1 cellular context compared by ENCODE assay signal in genomic region chr21:26845750-26846035, GRCh38.
A peak's percentile ranks its signal among the peaks of the same experiment; 100 is the strongest.
TF ChIP-seq lines count a peak whose summit lies in the region.

No MANE protein-coding gene starts in this region.

TF ChIP-seq in H1, 55 proteins besides CTCF, POLR2A, EP300 and RAD21 (continued from another document):
- no peak for TF ChIP-seq TAF7 (optimal IDR thresholded peaks at IDR 0.05; ENCODE audit: borderline replicate concordance, low read depth, low read length)
- TF ChIP-seq ASH2L (IDR thresholded peaks at IDR 0.05; ENCODE audit: low read length): peak; percentile 27
- TF ChIP-seq NRF1 (IDR thresholded peaks at IDR 0.05; ENCODE audit: low read depth, low read length): no peak
- TF ChIP-seq E2F6 (IDR thresholded peaks at IDR 0.05): peak; percentile 27; the same call in 1 of the 2 replicates
